In the genomic region with DNA sequence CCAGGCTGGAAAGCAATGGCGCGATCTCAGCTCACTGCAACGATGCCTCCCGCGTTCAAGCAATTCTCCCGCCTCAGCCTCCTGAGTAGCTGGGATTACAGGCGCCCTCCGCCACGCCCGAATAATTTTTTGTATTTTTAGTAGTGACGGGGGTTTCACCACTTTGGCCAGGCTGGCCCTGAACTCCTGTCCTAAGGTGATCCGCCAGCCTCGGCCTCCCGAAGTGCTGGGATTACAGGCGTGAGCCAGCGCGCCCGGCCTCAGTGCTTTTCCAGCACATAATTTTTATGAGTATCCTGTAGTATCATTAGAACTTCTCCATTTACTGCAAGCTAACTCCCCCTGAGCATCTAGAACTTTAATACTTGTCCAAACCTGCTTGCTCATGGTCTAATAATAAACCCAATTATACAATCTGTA, we compare ENCODE assay signal across 8 cellular contexts. TPM values are rescaled to one million over a fixed set of nuclear protein-coding genes. Genes with fewer than 3 reads are reported as not detected.
DNase-seq lines count a peak whose midpoint lies in the region; FAIRE-seq and TF ChIP-seq lines count a peak whose summit lies in the region.

No MANE protein-coding gene starts in this region.

- no peak overlapping the region for H2AK5ac ChIP-seq in neuronal stem cell (ENCODE audit: low read depth, low read length)

- peaks cover 24 to 53% (median 37%) of the 10 kb centered on the region in 4 donors for H3K4me1 Mint-ChIP-seq in CD4-positive, alpha-beta memory T cell

- H3K27me3 Mint-ChIP-seq in CD4-positive, alpha-beta memory T cell, result no peaks in the 10 kb centered on the region

- peak overlapping the region; percentile 24 to 54 for H3K4me3 ChIP-seq in CD4-positive, alpha-beta memory T cell (ENCODE audit: low read length in 2 of 2)
- peak overlapping the region; percentile 98 for H3K4me3 ChIP-seq in OCI-LY7 (ENCODE audit: low read depth, low read length, poor library complexity, severe bottlenecking)
- H3K4me3 ChIP-seq in endothelial cell of umbilical vein (replicated peaks in 1 of 3; ENCODE audit: insufficient read depth in 1 of 3, low read depth in 1 of 3, low read length in 3 of 3), result peak overlapping the region; percentile 61 to 94 (median 88)
- peak overlapping the region in 1 of 2 donors; percentile 93 for H3K4me3 ChIP-seq in neuronal stem cell (ENCODE audit: low read length in 2 of 2)

- WGBS in neuronal stem cell (ENCODE audit: extremely low coverage in 2 of 2, insufficient read length in 2 of 2, insufficient replicate concordance in 1 of 2), 2 donors, result no CpG with 5 or more reads among the region's 18 CpGs

- no peak for TF ChIP-seq CTCF in OCI-LY7 (conservative IDR thresholded peaks at IDR 0.05; ENCODE audit: low read length)
- no peak for TF ChIP-seq CTCF in endothelial cell of umbilical vein (IDR thresholded peaks at IDR 0.05; ENCODE audit: extremely low read depth in 1 of 2, insufficient read depth in 1 of 2, low read depth in 1 of 2, low read length in 2 of 2)

- no peak overlapping the region for H3K4ac ChIP-seq in neuronal stem cell (ENCODE audit: low read length)

- H3K18ac ChIP-seq in neuronal stem cell (ENCODE audit: low read length), result no peak overlapping the region

- intact Hi-C loops in CD4-positive, alpha-beta memory T cell (cut with micrococcal nuclease), result loop anchor here (5.0 to 10.0 kb wide), 4 partner anchors 50 to 727 kb away; a partner anchor contains a TSS
- intact Hi-C loops in OCI-LY7 (cut with micrococcal nuclease; ENCODE audit: unreplicated experiment), result loop anchor here (5.0 to 10.0 kb wide), 4 partner anchors 67 to 830 kb away; a partner anchor contains a TSS
- intact Hi-C loops in endothelial cell of umbilical vein (cut with micrococcal nuclease), result loop anchor here (5.0 kb wide), 2 partner anchors 32 to 52 kb away; no protein-coding TSS in a partner anchor

- H3K9ac ChIP-seq in endothelial cell of umbilical vein (replicated peaks; ENCODE audit: extremely low read depth, insufficient read depth, low read length), result peak overlapping the region; percentile 90
- H3K9ac ChIP-seq in neuronal stem cell (ENCODE audit: low read depth, low read length, poor library complexity), result no peak overlapping the region

- no peak for TF ChIP-seq POLR2A in endothelial cell of umbilical vein (IDR thresholded peaks at IDR 0.05; ENCODE audit: low read depth, low read length)

- peaks cover 0 to 13% of the 10 kb centered on the region in 2 donors for H3K36me3 Mint-ChIP-seq in CD4-positive, alpha-beta memory T cell

- peak overlapping the region; percentile 91 to 99 (median 96) for H3K27ac Mint-ChIP-seq in CD4-positive, alpha-beta memory T cell

- CTCF ChIA-PET in CD4-positive, alpha-beta memory T cell (lab: Charles Lee; ENCODE audit: partially characterized antibody), result no interaction called here
- CTCF ChIA-PET in OCI-LY7 (lab: Charles Lee; ENCODE audit: unreplicated experiment) (no interaction called here), endothelial cell of umbilical vein (lab: Charles Lee) (no interaction called here)

- H2AFZ ChIP-seq in OCI-LY7 (ENCODE audit: low read length) (no peak overlapping the region), endothelial cell of umbilical vein (ENCODE audit: low read depth, low read length) (no peak overlapping the region), neuronal stem cell (ENCODE audit: low read length) (no peak overlapping the region)

- H3K27ac ChIP-seq in CD4-positive, alpha-beta memory T cell (ENCODE audit: low read depth, low read length), result peak overlapping the region; percentile 85
- peak overlapping the region; percentile 89 for H3K27ac ChIP-seq in OCI-LY7 (ENCODE audit: low read depth, low read length, poor library complexity, severe bottlenecking)
- peak overlapping the region; percentile 61 for H3K27ac ChIP-seq in endothelial cell of umbilical vein (ENCODE audit: insufficient read depth, low read depth, low read length)
- H3K27ac ChIP-seq in neuronal stem cell (replicated peaks; ENCODE audit: low read length), result no peak overlapping the region

- H2BK12ac ChIP-seq in neuronal stem cell (ENCODE audit: low read length), result no peak overlapping the region

- H3K14ac ChIP-seq in neuronal stem cell (ENCODE audit: low read length), result peak overlapping the region; percentile 56

- H3K79me1 ChIP-seq in neuronal stem cell (ENCODE audit: low read depth, low read length), result peaks cover 9% of the 10 kb centered on the region

- no peaks in the 10 kb centered on the region for H3K27me3 ChIP-seq in CD4-positive, alpha-beta memory T cell (ENCODE audit: insufficient read depth, low read length)
- H3K27me3 ChIP-seq in endothelial cell of umbilical vein (ENCODE audit: control insufficient read depth in 2 of 2, insufficient read depth in 2 of 2, low read length in 2 of 2) (no peaks in the 10 kb centered on the region), neuronal stem cell (ENCODE audit: control insufficient read depth in 3 of 3, insufficient read depth in 3 of 3, low read depth in 1 of 3, low read length in 3 of 3) (no peaks in the 10 kb centered on the region)

- no peak overlapping the region for H2BK5ac ChIP-seq in neuronal stem cell (ENCODE audit: low read length)

- no peaks in the 10 kb centered on the region for H3K36me3 ChIP-seq in CD4-positive, alpha-beta memory T cell (ENCODE audit: insufficient read depth, low read length)
- H3K36me3 ChIP-seq in OCI-LY7 (ENCODE audit: insufficient read depth, low read length) (peaks cover 58% of the 10 kb centered on the region), endothelial cell of umbilical vein (ENCODE audit: control insufficient read depth in 2 of 2, extremely low read depth in 1 of 2, insufficient read depth in 2 of 2, low read length in 2 of 2) (no peaks in the 10 kb centered on the region), neuronal stem cell (replicated peaks in 1 of 2; ENCODE audit: control insufficient read depth in 2 of 2, insufficient read depth in 2 of 2, low read length in 2 of 2) (peaks cover 0 to 32% of the 10 kb centered on the region in 2 donors)

- BruUV-seq in OCI-LY7 (replicated peaks; lab: Mats Ljungman, UMichigan) (TSS peak; percentile 26), endothelial cell of umbilical vein (replicated peaks; lab: Mats Ljungman, UMichigan) (TSS peak; percentile 21)

- no peaks in the 10 kb centered on the region for H3K9me1 ChIP-seq in endothelial cell of umbilical vein (replicated peaks; ENCODE audit: control insufficient read depth, extremely low read depth, insufficient read depth, low read length)

- peaks cover 67% of the 10 kb centered on the region for H3K79me2 ChIP-seq in OCI-LY7 (ENCODE audit: insufficient read depth, low read depth, low read length)
- H3K79me2 ChIP-seq in endothelial cell of umbilical vein (ENCODE audit: control insufficient read depth, insufficient read depth, low read length), result peaks cover 67% of the 10 kb centered on the region

- DNase-seq in CD4-positive, alpha-beta memory T cell, result no peak
- DNase-seq in OCI-LY7 (ENCODE audit: low spot score) (no peak), endothelial cell of umbilical vein (ENCODE audit: low read depth, low spot score) (no peak), neuronal stem cell (ENCODE audit: low spot score) (no peak), NAMALWA (ENCODE audit: low spot score) (no peak), MV-4-11 (lab: John Stamatoyannopoulos, UW) (no peak)
- no peak for DNase-seq in stimulated activated CD4-positive, alpha-beta T cell treated with anti-CD3 and anti-CD28 coated beads, Interleukin-2, amount 100 ng/mL, for 24 hours
- DNase-seq in stimulated activated CD4-positive, alpha-beta T cell treated with anti-CD3 and anti-CD28 coated beads, Interleukin-12 subunit alpha, Interleukin-12 subunit beta, amount 100 ng/mL, for 4 hours, result no peak

- H4K20me1 ChIP-seq in OCI-LY7 (ENCODE audit: insufficient read depth, low read length) (peaks cover 12% of the 10 kb centered on the region; the same call in 1 of the 2 replicates), endothelial cell of umbilical vein (replicated peaks; ENCODE audit: control insufficient read depth, extremely low read depth, insufficient read depth, low read length) (peaks cover 2% of the 10 kb centered on the region)

- no peak for FAIRE-seq in endothelial cell of umbilical vein (lab: Jason Lieb, UNC)

- H2BK120ac ChIP-seq in neuronal stem cell (ENCODE audit: low read depth, low read length), result no peak overlapping the region

- H4K8ac ChIP-seq in neuronal stem cell (ENCODE audit: low read depth, low read length), result no peak overlapping the region

- H3K23ac ChIP-seq in neuronal stem cell (ENCODE audit: low read depth, low read length, poor library complexity), result no peak overlapping the region

- dilution Hi-C loops in endothelial cell of umbilical vein (cut with MboI; ENCODE audit: extremely low pct_ligation_motif_present, low sequenced_read_pairs), result no loop called here

- no peaks in the 10 kb centered on the region for H3K9me3 ChIP-seq in CD4-positive, alpha-beta memory T cell (ENCODE audit: control insufficient read depth in 1 of 2, low read length in 2 of 2)
- H3K9me3 ChIP-seq in OCI-LY7 (ENCODE audit: low read length), result no peaks in the 10 kb centered on the region
- no peaks in the 10 kb centered on the region for H3K9me3 ChIP-seq in endothelial cell of umbilical vein (replicated peaks; ENCODE audit: control insufficient read depth, insufficient read depth, low read length)
- no peaks in the 10 kb centered on the region for H3K9me3 ChIP-seq in neuronal stem cell (replicated peaks in 1 of 2; ENCODE audit: control insufficient read depth in 2 of 2, insufficient read depth in 1 of 2, low read depth in 1 of 2, low read length in 2 of 2)

- no peak overlapping the region for H4K91ac ChIP-seq in neuronal stem cell (ENCODE audit: low read depth, low read length, poor library complexity)

- H3K9me3 Mint-ChIP-seq in CD4-positive, alpha-beta memory T cell, result no peaks in the 10 kb centered on the region

- no peak overlapping the region for H2BK15ac ChIP-seq in neuronal stem cell (ENCODE audit: low read length)

- peak overlapping the region; percentile 85 for H3K4me2 ChIP-seq in OCI-LY7 (ENCODE audit: low read length)
- H3K4me2 ChIP-seq in endothelial cell of umbilical vein (ENCODE audit: insufficient read depth, low read length), result peak overlapping the region; percentile 95
- H3K4me2 ChIP-seq in neuronal stem cell (ENCODE audit: insufficient read depth, low read length, poor library complexity, severe bottlenecking), result peak overlapping the region; percentile 52

- peaks cover 45% of the 10 kb centered on the region for H3K4me1 ChIP-seq in CD4-positive, alpha-beta memory T cell (ENCODE audit: insufficient read depth, low read length)
- H3K4me1 ChIP-seq in OCI-LY7 (ENCODE audit: insufficient read depth, low read length, poor library complexity, severe bottlenecking) (peaks cover 70% of the 10 kb centered on the region), endothelial cell of umbilical vein (ENCODE audit: control insufficient read depth, extremely low read depth, insufficient read depth, low read length) (peaks cover 4% of the 10 kb centered on the region), neuronal stem cell (ENCODE audit: control insufficient read depth in 2 of 2, insufficient read depth in 1 of 2, low read depth in 1 of 2, low read length in 2 of 2) (peaks cover under 1 to 2% of the 10 kb centered on the region in 2 donors)

- POLR2A ChIA-PET in CD4-positive, alpha-beta memory T cell (lab: Charles Lee; ENCODE audit: partially characterized antibody), result interaction anchor here (1.6 to 3.1 kb wide), 5 partner anchors 28 to 221 kb away, joined by 4 to 33 read pairs (median 10); a partner anchor contains a TSS
- POLR2A ChIA-PET in OCI-LY7 (lab: Charles Lee) (no interaction called here), endothelial cell of umbilical vein (lab: Charles Lee) (no interaction called here)

- H3K4me3 Mint-ChIP-seq in CD4-positive, alpha-beta memory T cell, result peak overlapping the region; percentile 94 to 98 (median 96)

- H3K9me2 ChIP-seq in OCI-LY7 (ENCODE audit: insufficient read depth, low read length), result no peaks in the 10 kb centered on the region

RNA-seq across cellular contexts. Expression of a gene that starts 1.8 kb away (rescaled TPM):
- 10 to 100 TPM; 56.9 to 61.6 TPM for total RNA-seq in CD4-positive, alpha-beta memory T cell
- 10 to 100 TPM; 62.4 to 69.4 TPM for polyA plus RNA-seq in CD4-positive, alpha-beta memory T cell
- 115 and 124 TPM in 2 replicates for total RNA-seq in OCI-LY7 (2014; rRNA removed; shearing (Covaris generic))
- total RNA-seq in OCI-LY7 (2022) (216 and 222 TPM in 2 replicates), endothelial cell of umbilical vein (77.2 and 79.6 TPM in 2 replicates)
- polyA plus RNA-seq in endothelial cell of umbilical vein, result 23.4 and 29.2 TPM in 2 replicates
- 34.4 and 35.3 TPM in 2 replicates for polyA plus RNA-seq in endothelial cell of umbilical vein (2011; cell fraction: cytosol; rRNA removed)
- 21.1 and 24.5 TPM in 2 replicates for polyA plus RNA-seq in endothelial cell of umbilical vein (2011; cell fraction: nucleus; rRNA removed)
- polyA plus RNA-seq in endothelial cell of umbilical vein (2012), result 57.2 and 59.2 TPM in 2 replicates
- 21.5 and 27.4 TPM in 2 replicates for polyA minus RNA-seq in endothelial cell of umbilical vein
- polyA minus RNA-seq in endothelial cell of umbilical vein (2011; cell fraction: cytosol; rRNA and poly(A)+ RNA removed), result 32.2 TPM
- polyA minus RNA-seq in endothelial cell of umbilical vein (2011; cell fraction: nucleus; rRNA and poly(A)+ RNA removed), result 22.5 and 25.2 TPM in 2 replicates
- 83.3 TPM for polyA plus RNA-seq in neuronal stem cell (2013, experiment 1 of 2)
- polyA plus RNA-seq in neuronal stem cell (2013, experiment 2 of 2), result 83.6 TPM
